Comparison of ENCODE assay signal across 17 cellular contexts in the genomic region with DNA sequence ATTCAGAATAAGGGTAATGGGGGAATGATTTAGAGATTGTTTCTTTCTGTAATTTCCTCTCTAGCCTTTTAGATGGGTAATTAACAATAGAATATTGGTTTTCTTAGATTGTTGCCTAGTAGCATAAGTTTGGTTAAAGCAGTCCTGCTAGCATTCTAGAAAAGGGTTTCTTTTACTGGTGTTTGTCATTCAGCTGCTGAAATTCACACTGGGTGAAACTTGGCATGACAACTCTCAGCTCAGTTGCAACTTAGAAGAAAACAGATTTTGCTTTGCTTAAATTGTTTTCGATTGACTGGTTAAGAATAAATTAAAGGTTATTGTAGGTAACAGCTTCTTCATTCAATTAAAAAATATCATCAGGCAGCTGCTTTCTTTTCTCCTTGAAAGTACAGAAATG. TPM values are rescaled to one million over a fixed set of nuclear protein-coding genes. Genes with fewer than 3 reads are reported as not detected.
DNase-seq lines count a peak whose midpoint lies in the region; ATAC-seq and TF ChIP-seq lines count a peak whose summit lies in the region.
"Had no signal": no experiment of that assay in that cellular context is flagged by ENCODE, and none has a peak within 500 bp of the region (broad histone marks: within the 10 kb centered on the region; RNA-seq: fewer than 3 reads in every experiment).

No MANE protein-coding gene starts in this region.

- H3K27ac ChIP-seq in cingulate gyrus (ENCODE audit: low read depth, low read length), result peak overlapping the region; percentile 24
- peak overlapping the region; percentile 15 for H3K27ac ChIP-seq in parathyroid adenoma
- H3K27ac ChIP-seq in thyroid gland, result peak overlapping the region in 2 of 3 donors; percentile 12 to 37
- no peak overlapping the region for H3K27ac ChIP-seq in aorta (ENCODE audit: low read depth in 1 of 2, low read length in 2 of 2)
- no peak overlapping the region for H3K27ac ChIP-seq in suprapubic skin

- H3K9me3 ChIP-seq in parathyroid adenoma (ENCODE audit: control insufficient read depth, low read length) (no peaks in the 10 kb centered on the region), thyroid gland (no peaks in the 10 kb centered on the region), aorta (ENCODE audit: control insufficient read depth, low read length) (no peaks in the 10 kb centered on the region), suprapubic skin (no peaks in the 10 kb centered on the region)
- H3K9me3 ChIP-seq: BE2C had no signal

- WGBS in thyroid gland, 2 donors, result 80 to 84% methylated on average over 1 of the region's 1 CpG
- WGBS in aorta, 2 donors, result 63 to 68% methylated on average over 1 of the region's 1 CpG
- 66% methylated on average over 1 of the region's 1 CpG for WGBS in suprapubic skin

- TF ChIP-seq POLR2A in thyroid gland (IDR thresholded peaks at IDR 0.05) (no peak), suprapubic skin (IDR thresholded peaks at IDR 0.05) (no peak)

- H3K4me2 ChIP-seq in parathyroid adenoma (ENCODE audit: low read length), result no peak overlapping the region
- H3K4me2 ChIP-seq: GM23338 had no signal

- no peak overlapping the region for H3K9ac ChIP-seq in parathyroid adenoma

- no peak for TF ChIP-seq CTCF in parathyroid adenoma (IDR thresholded peaks at IDR 0.05)
- no peak for TF ChIP-seq CTCF in thyroid gland (IDR thresholded peaks at IDR 0.05)
- TF ChIP-seq CTCF in suprapubic skin (IDR thresholded peaks at IDR 0.05), result no peak

- peak overlapping the region; percentile 55 for H2AFZ ChIP-seq in parathyroid adenoma
- H2AFZ ChIP-seq: GM23338 had no signal

- H3K4me3 ChIP-seq in parathyroid adenoma (ENCODE audit: low read depth, low read length) (no peak overlapping the region), thyroid gland (replicated peaks in 1 of 3) (no peak overlapping the region), aorta (ENCODE audit: low read length in 2 of 2) (no peak overlapping the region), suprapubic skin (no peak overlapping the region)
- H3K4me3 ChIP-seq: GM23338 had no signal

- H3K36me3 ChIP-seq in parathyroid adenoma (ENCODE audit: control insufficient read depth, insufficient read depth, low read length), result no peaks in the 10 kb centered on the region
- H3K36me3 ChIP-seq in thyroid gland, result no peaks in the 10 kb centered on the region
- H3K36me3 ChIP-seq in aorta (ENCODE audit: control insufficient read depth in 1 of 2, insufficient read depth in 2 of 2, low read length in 1 of 2), result no peaks in the 10 kb centered on the region
- H3K36me3 ChIP-seq in suprapubic skin, result no peaks in the 10 kb centered on the region
- H3K36me3 ChIP-seq: BE2C had no signal

- no peak for DNase-seq in thyroid gland
- no peak for DNase-seq in aorta
- DNase-seq in suprapubic skin (ENCODE audit: low spot score in 2 of 2), result no peak
- DNase-seq: ACHN; BE2C; C1 segment of cervical spinal cord; CD4-positive, CD25-positive, alpha-beta regulatory T cell; CD8-positive, alpha-beta memory T cell; COR-L47; DMS79; GF-D8; HCEC 1CT; IMR-90 had no signal

- H3K27me3 ChIP-seq in parathyroid adenoma (ENCODE audit: control insufficient read depth, insufficient read depth, low read length) (no peaks in the 10 kb centered on the region), thyroid gland (no peaks in the 10 kb centered on the region), aorta (ENCODE audit: control insufficient read depth in 1 of 2, insufficient read depth in 2 of 2, low read length in 1 of 2) (no peaks in the 10 kb centered on the region), suprapubic skin (no peaks in the 10 kb centered on the region)

- ATAC-seq in HG03520 (IDR thresholded peaks at IDR 0.05; ENCODE audit: unreplicated experiment) (no peak), aorta (ENCODE audit: low FRiP score) (no peak)
- ATAC-seq: GM23338 had no signal

- intact Hi-C loops in thyroid gland (cut with DNase I) (no loop called here), aorta (cut with DNase I) (no loop called here)

- no peak for TF ChIP-seq EP300 in suprapubic skin (IDR thresholded peaks at IDR 0.05)

- no peaks in the 10 kb centered on the region for H3K79me2 ChIP-seq in parathyroid adenoma

- H3K4me1 ChIP-seq in parathyroid adenoma (peaks cover 8% of the 10 kb centered on the region), thyroid gland (peaks cover 4 to 21% of the 10 kb centered on the region in 2 donors), aorta (ENCODE audit: control insufficient read depth in 1 of 2, insufficient read depth in 2 of 2, low read length in 2 of 2) (no peaks in the 10 kb centered on the region), suprapubic skin (no peaks in the 10 kb centered on the region)
- H3K4me1 ChIP-seq: BE2C had no signal

RNA-seq across cellular contexts. Expression of gene PDK4, which starts 25.1 kb away (rescaled TPM):
- total RNA-seq in thyroid gland, result 100 to 1,000 TPM in 3 of 4 donors, 10 to 100 TPM in 1; 37.9 to 453 (median 141) TPM
- 100 to 1,000 TPM in 1 of 2 donors, 10 to 100 TPM in 1; 34.1 to 294 TPM for total RNA-seq in aorta
- 100 to 1,000 TPM; 108 to 126 TPM for polyA plus RNA-seq in aorta
- 100 to 1,000 TPM in 3 of 4 donors, 10 to 100 TPM in 1; 84.2 to 975 (median 104) TPM for total RNA-seq in suprapubic skin
- total RNA-seq: CD4-positive, CD25-positive, alpha-beta regulatory T cell; GM23338 had no signal
- polyA plus RNA-seq: CD4-positive, CD25-positive, alpha-beta regulatory T cell; CD8-positive, alpha-beta memory T cell had no signal

Comparison
In these comparisons a context has a peak if more than half of its experiments do, and no peak if none do; other contexts are left out.
1. H3K27ac ChIP-seq: peak in cingulate gyrus (single experiment), parathyroid adenoma (single experiment) and thyroid gland (2 of 3); none in aorta (0 of 2) and suprapubic skin (single experiment).